ENCODE assay signal across 23 cellular contexts in the genomic region with DNA sequence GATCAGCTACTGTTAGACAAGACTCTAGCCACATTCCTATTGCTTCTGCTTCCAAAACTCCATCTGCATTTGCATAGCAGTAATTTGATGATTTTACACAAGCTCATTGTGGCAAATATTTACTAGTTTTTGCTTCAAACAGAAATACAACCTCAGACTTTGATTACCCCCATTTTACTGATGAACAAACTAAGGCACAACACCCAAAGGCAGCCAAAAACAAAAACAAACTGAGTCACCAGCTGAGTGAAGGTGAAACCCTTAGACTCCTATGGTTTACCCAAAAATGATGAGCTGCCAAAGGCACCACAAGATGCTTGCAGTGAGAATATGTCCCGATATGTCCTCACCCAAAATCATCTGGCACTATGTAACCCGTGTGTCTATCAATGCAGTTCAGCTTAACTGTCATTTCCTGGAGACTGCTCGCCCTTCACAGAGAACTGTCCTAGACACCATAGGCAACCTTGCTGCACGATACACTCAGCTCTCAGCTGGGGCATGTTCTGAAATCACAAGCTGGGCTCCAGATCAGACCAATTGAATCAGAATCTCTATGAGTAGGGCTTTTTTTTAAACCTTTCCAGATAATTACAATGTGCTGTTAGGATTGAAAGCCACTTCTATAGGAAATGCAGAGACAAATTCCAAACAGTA. TPM values are rescaled to one million over a fixed set of nuclear protein-coding genes. Genes with fewer than 3 reads are reported as not detected.
DNase-seq lines count a peak whose midpoint lies in the region; ATAC-seq, FAIRE-seq and TF ChIP-seq lines count a peak whose summit lies in the region.
"Had no signal": no experiment of that assay in that cellular context is flagged by ENCODE, and none has a peak within 500 bp of the region (broad histone marks: within the 10 kb centered on the region; RNA-seq: fewer than 3 reads in every experiment).

No MANE protein-coding gene starts in this region.

- ATAC-seq in A549, result no peak
- ATAC-seq in IMR-90 (ENCODE audit: low read depth), result no peak
- ATAC-seq in K562, result no peak

- peaks cover 1% of the 10 kb centered on the region; the same call in 1 of the 2 replicates for H4K20me1 ChIP-seq in IMR-90 (ENCODE audit: insufficient read depth, low read length)
- no peaks in the 10 kb centered on the region for H4K20me1 ChIP-seq in K562 (replicated peaks; ENCODE audit: control insufficient read depth, insufficient read depth, low read length)

- H2BK5ac ChIP-seq in IMR-90 (ENCODE audit: low read depth, low read length, poor library complexity, severe bottlenecking) (no peak overlapping the region), mesenchymal stem cell (ENCODE audit: low read depth, low read length, poor library complexity, severe bottlenecking) (no peak overlapping the region)

- no peak overlapping the region for H4K5ac ChIP-seq in IMR-90 (ENCODE audit: low read depth, low read length)

- H3K79me1 ChIP-seq in IMR-90 (ENCODE audit: low read depth in 1 of 2, low read length in 2 of 2), result peaks cover 5 to 23% of the 10 kb centered on the region in 2 experiments; a peak in 3 of 4 replicates
- H3K79me1 ChIP-seq in mesenchymal stem cell (replicated peaks; ENCODE audit: low read length, poor library complexity, severe bottlenecking), result peaks cover 13% of the 10 kb centered on the region

- H3K4me1 ChIP-seq in A549 (peaks cover 18% of the 10 kb centered on the region; the same call in 2 of the 3 replicates), IMR-90 (ENCODE audit: control insufficient read depth, insufficient read depth, low read length) (peaks cover 10% of the 10 kb centered on the region), K562 (replicated peaks in 1 of 2; ENCODE audit: control insufficient read depth in 2 of 2, insufficient read depth in 2 of 2, low read length in 2 of 2) (no peaks in the 10 kb centered on the region; a peak in 1 of 5 replicates), mesenchymal stem cell (ENCODE audit: control insufficient read depth, insufficient read depth, low read depth, low read length) (peaks cover 18% of the 10 kb centered on the region)
- H3K4me1 ChIP-seq: BE2C had no signal

- H2BK12ac ChIP-seq in mesenchymal stem cell (ENCODE audit: low read length in 2 of 2), result no peak overlapping the region

- no peak for DNase-seq in A549 (ENCODE audit: low read depth in 1 of 2, low spot score in 1 of 2)
- no peak for DNase-seq in IMR-90
- DNase-seq in K562 (ENCODE audit: extremely low read depth in 1 of 4, low spot score in 3 of 4), result no peak
- no peak for DNase-seq in mesenchymal stem cell
- DNase-seq in head of caudate nucleus, result no peak
- DNase-seq in cerebellum (ENCODE audit: low spot score), result no peak
- no peak for DNase-seq in GF-D8 (lab: John Stamatoyannopoulos, UW)
- DNase-seq: BE2C, NCI-H1105, NCI-H2029, NCI-H226, NCI-H510A treated with DMSO at 0.1 percent for 48 hours, NCI-H748 treated with DMSO at 0.1 percent for 48 hours, SHP77 treated with DMSO at 0.1 percent for 48 hours had no signal

- H3K79me2 ChIP-seq in K562 (ENCODE audit: control insufficient read depth, insufficient read depth, low read length), result no peaks in the 10 kb centered on the region

- no peak overlapping the region; the same call in 1 of the 2 replicates for H3K4ac ChIP-seq in IMR-90 (ENCODE audit: low read depth, low read length)
- no peak overlapping the region for H3K4ac ChIP-seq in mesenchymal stem cell (ENCODE audit: low read depth in 1 of 2, low read length in 2 of 2)

- H2AK9ac ChIP-seq in IMR-90 (replicated peaks; ENCODE audit: low read depth, low read length, poor library complexity), result no peak overlapping the region

- H3K36me3 ChIP-seq in IMR-90 (ENCODE audit: control insufficient read depth, insufficient read depth, low read length) (no peaks in the 10 kb centered on the region), K562 (ENCODE audit: control insufficient read depth, insufficient read depth, low read length) (no peaks in the 10 kb centered on the region), mesenchymal stem cell (ENCODE audit: control insufficient read depth in 1 of 2, insufficient read depth in 2 of 2, low read depth in 1 of 2, low read length in 2 of 2) (no peaks in the 10 kb centered on the region)
- H3K36me3 ChIP-seq: BE2C had no signal

- TF ChIP-seq EP300 in A549 (IDR thresholded peaks at IDR 0.05), result no peak
- TF ChIP-seq EP300 in K562 (IDR thresholded peaks at IDR 0.05; ENCODE audit: low read length), result no peak

- H3K18ac ChIP-seq in IMR-90 (ENCODE audit: low read depth, low read length) (no peak overlapping the region), mesenchymal stem cell (ENCODE audit: low read depth in 1 of 2, low read length in 2 of 2) (no peak overlapping the region)

- no peaks in the 10 kb centered on the region for H3K27me3 ChIP-seq in IMR-90 (ENCODE audit: control insufficient read depth, insufficient read depth, low read length)
- H3K27me3 ChIP-seq in K562 (ENCODE audit: control insufficient read depth in 2 of 2, insufficient read depth in 2 of 2, low read length in 2 of 2), result peaks cover 8 to 37% of the 10 kb centered on the region in 2 experiments; a peak in 4 of 5 replicates
- H3K27me3 ChIP-seq in mesenchymal stem cell (ENCODE audit: control insufficient read depth in 1 of 2, insufficient read depth in 1 of 2, low read length in 2 of 2), result no peaks in the 10 kb centered on the region

- FAIRE-seq in A549 (lab: Jason Lieb, UNC) (no peak), K562 (lab: Jason Lieb, UNC) (no peak)
- FAIRE-seq: A204.1, D721Med, H54 had no signal

- H3K4me2 ChIP-seq in A549 (0 out of 3 replicates have a peak overlapping the region, but pooled peaks have one; percentile 12), IMR-90 (ENCODE audit: low read depth, low read length) (no peak overlapping the region), K562 (ENCODE audit: insufficient read depth, low read length) (no peak overlapping the region), mesenchymal stem cell (ENCODE audit: low read length, poor library complexity, severe bottlenecking) (no peak overlapping the region)
- H3K4me2 ChIP-seq: KMS-11, PC-9 had no signal

- BruUV-seq in IMR-90 (replicated peaks; lab: Mats Ljungman, UMichigan), result no TSS peak
- BruUV-seq in K562 (replicated peaks; lab: Mats Ljungman, UMichigan), result no TSS peak

- no peak overlapping the region for H3K9ac ChIP-seq in IMR-90 (ENCODE audit: low read depth, low read length)
- H3K9ac ChIP-seq in K562 (ENCODE audit: insufficient read depth in 1 of 2, low read depth in 2 of 2, low read length in 2 of 2), result no peak overlapping the region
- no peak overlapping the region for H3K9ac ChIP-seq in mesenchymal stem cell (ENCODE audit: low read length)
- H3K9ac ChIP-seq: KMS-11 had no signal

- H2BK120ac ChIP-seq in IMR-90 (ENCODE audit: low read depth, low read length) (0 out of 2 replicates have a peak overlapping the region, but pooled peaks have one; percentile 5), mesenchymal stem cell (ENCODE audit: low read depth, low read length) (no peak overlapping the region)

- no peak overlapping the region for H2BK20ac ChIP-seq in IMR-90 (ENCODE audit: low read depth, low read length)

- H4K91ac ChIP-seq in IMR-90 (ENCODE audit: insufficient read depth, low read depth, low read length) (no peak overlapping the region), mesenchymal stem cell (ENCODE audit: low read length) (no peak overlapping the region)

- H3K27ac ChIP-seq in A549 (no peak overlapping the region; a peak in 1 of 6 replicates), IMR-90 (ENCODE audit: insufficient read depth, low read length) (no peak overlapping the region), K562 (ENCODE audit: extremely low read depth, low read depth, low read length) (no peak overlapping the region), mesenchymal stem cell (ENCODE audit: low read length, poor library complexity, severe bottlenecking) (peak overlapping the region; percentile 44)
- H3K27ac ChIP-seq: HL-60, KMS-11, PC-9, RWPE1, SK-N-MC had no signal

- in situ Hi-C loops in IMR-90 (cut with MboI; ENCODE audit: low sequenced_read_pairs) (loop anchor here (5.0 kb wide), 1 partner anchor 42 kb away; no protein-coding TSS in a partner anchor), K562 (cut with MboI) (no loop called here)

- no peak overlapping the region for H3K56ac ChIP-seq in IMR-90 (ENCODE audit: extremely low read depth, insufficient read depth, low read length)

- no peak overlapping the region for H2BK15ac ChIP-seq in IMR-90 (ENCODE audit: low read depth, low read length)
- H2BK15ac ChIP-seq in mesenchymal stem cell (ENCODE audit: low read depth, poor library complexity, severe bottlenecking), result no peak overlapping the region

- H4K8ac ChIP-seq in IMR-90 (ENCODE audit: low read depth in 2 of 2, low read length in 2 of 2) (no peak overlapping the region; a peak in 1 of 4 replicates), mesenchymal stem cell (ENCODE audit: low read length) (no peak overlapping the region)

- WGBS in A549 (ENCODE audit: missing lambda C conversion rate), result 50% methylated on average over 4 of the region's 4 CpGs
- WGBS in IMR-90 (ENCODE audit: extremely low coverage in 2 of 2, insufficient read length in 1 of 2), 2 experiments, result 94% methylated on average over 3 of the region's 4 CpGs; no CpG with 5 or more reads in 1 of the 2 experiments
- 0% methylated on average over 4 of the region's 4 CpGs for WGBS in K562 (ENCODE audit: insufficient coverage, low coverage, missing lambda C conversion rate)
- WGBS in mesenchymal stem cell, result 93% methylated on average over 4 of the region's 4 CpGs

- no peaks in the 10 kb centered on the region for H3K9me3 ChIP-seq in A549
- H3K9me3 ChIP-seq in IMR-90 (ENCODE audit: control insufficient read depth, insufficient read depth, low read length), result no peaks in the 10 kb centered on the region
- no peaks in the 10 kb centered on the region for H3K9me3 ChIP-seq in K562 (replicated peaks; ENCODE audit: control insufficient read depth, insufficient read depth, low read depth, low read length)
- no peaks in the 10 kb centered on the region for H3K9me3 ChIP-seq in mesenchymal stem cell (ENCODE audit: control insufficient read depth, low read length)
- H3K9me3 ChIP-seq: BE2C had no signal

- POLR2A ChIA-PET in A549 (lab: Yijun Ruan, JAX), result no interaction called here
- POLR2A ChIA-PET in IMR-90 (lab: Charles Lee; ENCODE audit: unreplicated experiment), result interaction anchor here (0.9 kb wide), 1 partner anchor 31 kb away, joined by 3 read pairs; no protein-coding TSS in a partner anchor
- POLR2A ChIA-PET in K562 (lab: Yijun Ruan, JAX), result interaction anchor here (0.6 kb wide), 1 partner anchor 9 kb away, joined by 3 read pairs; no protein-coding TSS in a partner anchor

- H3K14ac ChIP-seq in IMR-90 (replicated peaks; ENCODE audit: low read depth, low read length), result no peak overlapping the region
- no peak overlapping the region for H3K14ac ChIP-seq in mesenchymal stem cell (ENCODE audit: low read length in 2 of 2)

- TF ChIP-seq CTCF in A549 (IDR thresholded peaks at IDR 0.05) (no peak), IMR-90 (conservative IDR thresholded peaks at IDR 0.05; ENCODE audit: low read depth, low read length) (no peak), K562 (IDR thresholded peaks at IDR 0.05 in 2 of 3, conservative IDR thresholded peaks at IDR 0.05 in 1 of 3; ENCODE audit: insufficient read depth in 2 of 3, low read depth in 1 of 3, low read length in 3 of 3) (no peak)

- TF ChIP-seq POLR2A in A549 (IDR thresholded peaks at IDR 0.05; ENCODE audit: low read length) (no peak), IMR-90 (IDR thresholded peaks at IDR 0.05; ENCODE audit: low read depth, low read length) (no peak), K562 (conservative IDR thresholded peaks at IDR 0.05) (no peak)

- no peak overlapping the region for H3K4me3 ChIP-seq in A549
- H3K4me3 ChIP-seq in IMR-90 (ENCODE audit: insufficient read depth, low read depth, low read length), result no peak overlapping the region
- H3K4me3 ChIP-seq in K562, result no peak overlapping the region
- no peak overlapping the region for H3K4me3 ChIP-seq in mesenchymal stem cell (ENCODE audit: insufficient read depth in 1 of 2, low read depth in 1 of 2, low read length in 2 of 2)
- H3K4me3 ChIP-seq: PC-9, SK-N-MC had no signal

- TF ChIP-seq RAD21 in A549 (conservative IDR thresholded peaks at IDR 0.05 in 1 of 2, IDR thresholded peaks at IDR 0.05 in 1 of 2), result no peak
- no peak for TF ChIP-seq RAD21 in IMR-90 (IDR thresholded peaks at IDR 0.05; ENCODE audit: low read length)
- TF ChIP-seq RAD21 in K562 (CRISPR knock-in tag; conservative IDR thresholded peaks at IDR 0.05 in 1 of 2, IDR thresholded peaks at IDR 0.05 in 1 of 2), result no peak

- no peak overlapping the region for H2AFZ ChIP-seq in IMR-90 (replicated peaks; ENCODE audit: low read length, poor library complexity)
- H2AFZ ChIP-seq in K562 (ENCODE audit: low read depth, low read length), result no peak overlapping the region
- H2AFZ ChIP-seq in mesenchymal stem cell (ENCODE audit: low read depth, low read length), result no peak overlapping the region
- H2AFZ ChIP-seq: PC-9 had no signal

- dilution Hi-C loops in IMR-90 (cut with HindIII; ENCODE audit: low sequenced_read_pairs, unreplicated experiment), result no loop called here

- CTCF ChIA-PET in A549 (lab: Yijun Ruan, JAX), result interaction anchor here (0.6 to 4.9 kb wide), 10 partner anchors 9 to 1022 kb away, joined by 3 to 27 read pairs (median 4); no protein-coding TSS in a partner anchor
- CTCF ChIA-PET in IMR-90 (lab: Yijun Ruan, JAX), result interaction anchor here (2.2 kb wide), 1 partner anchor 9 kb away, joined by 12 read pairs; no protein-coding TSS in a partner anchor
- CTCF ChIA-PET in K562 (lab: Yijun Ruan, JAX; ENCODE audit: low intra/inter-chr PET ratio), result no interaction called here

- H2AK5ac ChIP-seq in IMR-90 (ENCODE audit: low read depth, low read length) (no peak overlapping the region), mesenchymal stem cell (ENCODE audit: low read length, severe bottlenecking) (peak overlapping the region; percentile 96)

- intact Hi-C loops in IMR-90 (cut with micrococcal nuclease) (no loop called here), K562 (cut with micrococcal nuclease) (no loop called here), head of caudate nucleus (cut with DNase I) (no loop called here)

- H3K23ac ChIP-seq in IMR-90 (ENCODE audit: low read depth, low read length) (no peak overlapping the region), mesenchymal stem cell (ENCODE audit: low read length in 2 of 2) (no peak overlapping the region)

- H3K9me1 ChIP-seq in IMR-90 (ENCODE audit: insufficient read depth, low read length) (peaks cover 13% of the 10 kb centered on the region), K562 (ENCODE audit: control insufficient read depth, insufficient read depth, low read length) (no peaks in the 10 kb centered on the region)

RNA-seq across cellular contexts. Expression of a gene that starts 4.1 kb away (rescaled TPM):
- 2.5 TPM in 2 replicates for polyA plus RNA-seq in A549 (2011; rRNA removed)
- polyA plus RNA-seq in A549 (2012; cell fraction: cytosol; rRNA removed), result 4.1 and 5.0 TPM in 2 replicates
- 4.4 and 5.9 TPM in 2 replicates for polyA plus RNA-seq in A549 (2012; cell fraction: nucleus; rRNA removed)
- polyA plus RNA-seq in A549 (2017; fragmentation: RNase III; extraction: RNeasy Plus Mini Kit Qiagen cat#74134 plus additional on column Dnase treatment), result 13.5 to 19.0 TPM (median 16.1 TPM) in 3 replicates
- polyA minus RNA-seq in A549 (2011; rRNA and poly(A)+ RNA removed), result 3.5 and 4.0 TPM in 2 replicates
- total RNA-seq in IMR-90 (2012; rRNA removed), result 89.2 and 93.7 TPM in 2 replicates
- 54.5 and 61.6 TPM in 2 replicates for polyA plus RNA-seq in IMR-90 (2012; rRNA removed)
- polyA plus RNA-seq in IMR-90 (2012; cell fraction: cytosol; rRNA removed), result 71.6 and 118 TPM in 2 replicates
- polyA plus RNA-seq in IMR-90 (2012; cell fraction: nucleus; rRNA removed; ENCODE audit: low replicate concordance), result 36.3 and 66.6 TPM in 2 replicates
- total RNA-seq in K562 (2011; cell fraction: chromatin; rRNA removed; ENCODE audit: low replicate concordance), result not detected in 2 replicates
- not detected in 2 replicates for total RNA-seq in K562 (2011; cell fraction: nucleolus; rRNA removed)
- total RNA-seq in K562 (2011; cell fraction: nucleoplasm; rRNA removed), result not detected in 2 replicates
- total RNA-seq in K562 (2014; rRNA removed), result not detected in 2 replicates
- total RNA-seq in K562 (2014; rRNA removed; fragmentation: Illumina TruSeq; extraction: Trizol), result not detected in 2 replicates
- total RNA-seq in K562 (2015; rRNA removed; fragmentation: Illumina TruSeq; extraction: Trizol), result not detected in 2 replicates
- total RNA-seq in K562 (2021), result not detected in 2 replicates
- polyA plus RNA-seq in K562 (2011; rRNA removed), result not detected in 2 replicates
- polyA plus RNA-seq in K562 (2011; cell fraction: cytosol; rRNA removed), result not detected in 2 replicates
- polyA plus RNA-seq in K562 (2011; cell fraction: nucleus; rRNA removed), result not detected in 2 replicates
- polyA plus RNA-seq in K562 (2012), result not detected in 2 replicates
- polyA plus RNA-seq in K562 (2014; fragmentation: Illumina TruSeq; extraction: Trizol), result not detected in 2 replicates
- polyA plus RNA-seq in K562 (2014; fragmentation: Nextera tagmentation; extraction: Ambion mirVana), result not detected
- not detected in 2 replicates for polyA plus RNA-seq in K562 (2014; rRNA removed)
- not detected in 2 replicates for polyA minus RNA-seq in K562 (2011; rRNA and poly(A)+ RNA removed)
- not detected in 2 replicates for polyA minus RNA-seq in K562 (2011; cell fraction: cytosol; rRNA and poly(A)+ RNA removed)
- polyA minus RNA-seq in K562 (2011; cell fraction: nucleus; rRNA and poly(A)+ RNA removed), result not detected in 2 replicates
- 27.8 TPM for polyA plus RNA-seq in mesenchymal stem cell (2013, experiment 1 of 2)
- polyA plus RNA-seq in mesenchymal stem cell (2013, experiment 2 of 2), result 27.9 TPM
- total RNA-seq in cerebellum, result 0.36 TPM
- total RNA-seq: HT-29 had no signal

Comparison
In these comparisons a context has a peak if more than half of its experiments do, and no peak if none do; other contexts are left out.
1. RNA of a gene that starts 4.1 kb away (total RNA-seq): 89.2 to 93.7 TPM in IMR-90; 0.36 TPM in cerebellum (single experiment) and not detected in K562; every median in the first group is over 10 times any median in the second.